Comparison of ENCODE assay signal across 29 cellular contexts in genomic region chr5:107814183-107814582, GRCh38.
"Had no signal": no experiment of that assay in that cellular context is flagged by ENCODE, and none has a peak within 500 bp of the region (broad histone marks: within the 10 kb centered on the region; RNA-seq: fewer than 3 reads in every experiment).

No MANE protein-coding gene starts in this region.

- H3K27me3 ChIP-seq: ascending aorta, breast epithelium, dorsolateral prefrontal cortex had no signal

- H3K9me3 ChIP-seq: ascending aorta, breast epithelium had no signal

- ATAC-seq: activated naive CD4-positive, alpha-beta T cell treated with anti-CD3 and anti-CD28 coated beads, Interleukin-2, amount 50 U/mL, for 72 hours; activated T-cell treated with anti-CD3 and anti-CD28 coated beads, Interleukin-2, amount 50 U/mL, for 72 hours; esophagus mucosa; T-helper 17 cell; WTC11 had no signal

- H3K36me3 ChIP-seq: ascending aorta, breast epithelium, cardiac muscle cell had no signal

- DNase-seq: activated CD4-positive, alpha-beta memory T cell treated with anti-CD3 and anti-CD28 coated beads, Interleukin-2, amount 10 ng/mL, durations not matched to agents 7 days and 5 days; activated CD4-positive, alpha-beta T cell treated with anti-CD3 and anti-CD28 coated beads for 1 hour; activated CD4-positive, alpha-beta T cell treated with anti-CD3 and anti-CD28 coated beads for 4 hours; activated CD4-positive, alpha-beta T cell treated with anti-CD3 and anti-CD28 coated beads, Interleukin-2, amount 10 ng/mL, durations not matched to agents 7 days and 5 days; activated CD4-positive, alpha-beta T cell treated with anti-CD3 and anti-CD28 coated beads, Interleukin-2, amount 50 U/mL, for 4 hours; activated CD8-positive, alpha-beta memory T cell treated with anti-CD3 and anti-CD28 coated beads, Interleukin-2, amount 50 U/mL, for 48 hours; activated gamma-delta T cell; activated naive CD4-positive, alpha-beta T cell; activated naive CD4-positive, alpha-beta T cell treated with anti-CD3 and anti-CD28 coated beads, Interleukin-2, amount 10 ng/mL, durations not matched to agents 7 days and 5 days; activated naive CD8-positive, alpha-beta T cell treated with anti-CD3 and anti-CD28 coated beads, Interleukin-2, amount 10 ng/mL, durations not matched to agents 7 days and 5 days; activated T-cell treated with anti-CD3 and anti-CD28 coated beads for 4 hours; activated T-cell treated with anti-CD3 and anti-CD28 coated beads, Interleukin-2, amount 50 U/mL, for 24 hours; activated T-cell treated with anti-CD3 and anti-CD28 coated beads, Interleukin-2, amount 50 U/mL, for 72 hours; central memory CD4-positive, alpha-beta T cell; dorsolateral prefrontal cortex; effector memory CD4-positive, alpha-beta T cell; endodermal cell; foreskin fibroblast; T-helper 1 cell; T-helper 17 cell; T1000 had no signal

- H3K4me3 ChIP-seq: ascending aorta, breast epithelium, cardiac muscle cell, coronary artery, dorsolateral prefrontal cortex had no signal

- FAIRE-seq: frontal cortex had no signal

- H3K27ac ChIP-seq: ascending aorta, breast epithelium, cardiac muscle cell, coronary artery, dorsolateral prefrontal cortex had no signal

- H3K4me1 ChIP-seq: ascending aorta, breast epithelium had no signal
